Comparison of ENCODE assay signal across 26 cellular contexts in the genomic region with DNA sequence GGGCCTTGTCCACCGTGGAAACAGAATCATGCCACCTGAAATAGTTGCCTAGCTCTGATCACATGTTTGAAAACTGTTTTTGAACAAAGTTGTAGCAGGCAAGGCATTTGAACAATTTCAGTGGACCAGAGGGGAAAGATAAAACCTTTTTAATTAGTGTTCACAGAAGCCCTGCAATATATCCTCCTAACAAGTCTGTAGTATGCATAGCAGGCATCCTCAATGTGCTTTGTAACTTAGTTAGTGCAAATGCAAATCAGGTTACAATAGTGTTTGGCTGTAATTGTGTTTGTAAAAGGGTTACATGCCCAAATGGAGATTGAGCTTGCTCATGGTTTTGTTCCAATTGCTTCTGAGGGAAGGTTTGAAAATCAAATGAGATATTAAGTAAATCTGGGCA.
"Had no signal": no experiment of that assay in that cellular context is flagged by ENCODE, and none has a peak within 500 bp of the region (broad histone marks: within the 10 kb centered on the region; RNA-seq: fewer than 3 reads in every experiment).

No MANE protein-coding gene starts in this region.

- H3K27me3 ChIP-seq: ascending aorta, brain microvascular endothelial cell, cardiac muscle cell had no signal

- H3K4me1 ChIP-seq: ascending aorta had no signal

- H3K4me3 ChIP-seq: ascending aorta, cardiac muscle cell, K562 had no signal

- H3K27ac ChIP-seq: ascending aorta, brain microvascular endothelial cell, cardiac muscle cell, VCaP had no signal

- H3K36me3 Mint-ChIP-seq: activated CD4-positive, alpha-beta memory T cell treated with anti-CD3 and anti-CD28 coated beads for 36 hours; activated naive CD4-positive, alpha-beta T cell treated with anti-CD3 and anti-CD28 coated beads, Interleukin-2, amount 50 U/mL, for 72 hours had no signal

- H3K9me3 ChIP-seq: ascending aorta had no signal

- H3K9me3 Mint-ChIP-seq: activated CD4-positive, alpha-beta memory T cell treated with anti-CD3 and anti-CD28 coated beads for 36 hours; activated CD4-positive, alpha-beta T cell treated with anti-CD3 and anti-CD28 coated beads, Interleukin-2, amount 10 ng/mL, durations not matched to agents 7 days and 5 days; activated naive CD4-positive, alpha-beta T cell treated with anti-CD3 and anti-CD28 coated beads, Interleukin-2, amount 50 U/mL, for 72 hours; activated naive CD8-positive, alpha-beta T cell treated with anti-CD3 and anti-CD28 coated beads, Interleukin-2, amount 50 U/mL, for 24 hours; activated T-cell treated with anti-CD3 and anti-CD28 coated beads, Interleukin-2, amount 50 U/mL, for 4 hours had no signal

- H3K4me1 Mint-ChIP-seq: activated CD4-positive, alpha-beta T cell treated with anti-CD3 and anti-CD28 coated beads, Interleukin-2, amount 10 ng/mL, durations not matched to agents 7 days and 5 days; activated naive CD8-positive, alpha-beta T cell treated with anti-CD3 and anti-CD28 coated beads, Interleukin-2, amount 50 U/mL, for 24 hours had no signal

- H3K27ac Mint-ChIP-seq: activated CD4-positive, alpha-beta memory T cell treated with anti-CD3 and anti-CD28 coated beads for 36 hours; activated CD4-positive, alpha-beta T cell treated with anti-CD3 and anti-CD28 coated beads, Interleukin-2, amount 10 ng/mL, durations not matched to agents 7 days and 5 days; activated naive CD4-positive, alpha-beta T cell treated with anti-CD3 and anti-CD28 coated beads, Interleukin-2, amount 50 U/mL, for 72 hours; activated naive CD8-positive, alpha-beta T cell treated with anti-CD3 and anti-CD28 coated beads, Interleukin-2, amount 50 U/mL, for 24 hours; T-helper 17 cell had no signal

- DNase-seq: activated CD4-positive, alpha-beta memory T cell treated with anti-CD3 and anti-CD28 coated beads for 36 hours; activated CD4-positive, alpha-beta T cell treated with anti-CD3 and anti-CD28 coated beads, Interleukin-2, amount 10 ng/mL, durations not matched to agents 7 days and 5 days; activated CD4-positive, CD25-positive, alpha-beta regulatory T cell; activated CD8-positive, alpha-beta memory T cell treated with anti-CD3 and anti-CD28 coated beads for 24 hours; activated effector memory CD4-positive, alpha-beta T cell treated with anti-CD3 and anti-CD28 coated beads, Interleukin-2, amount 50 U/mL, for 16 hours; activated naive CD4-positive, alpha-beta T cell treated with Interleukin-2 at 50 U/mL for 16 hours; activated naive CD8-positive, alpha-beta T cell treated with anti-CD3 and anti-CD28 coated beads, Interleukin-2, amount 50 U/mL, for 24 hours; activated T-cell treated with anti-CD3 and anti-CD28 coated beads, Interleukin-2, amount 50 U/mL, for 4 hours; amniotic stem cell; brain microvascular endothelial cell; Karpas-422; NCI-H1105 treated with DMSO at 0.1 percent for 48 hours; NCI-H1436 treated with DMSO at 0.1 percent for 48 hours; NCI-H187; NCI-H2081; NCI-H510A treated with DMSO at 0.1 percent for 48 hours; RPMI8226; T-helper 17 cell; T-helper 9 cell had no signal

- H3K4me3 Mint-ChIP-seq: activated CD4-positive, alpha-beta memory T cell treated with anti-CD3 and anti-CD28 coated beads for 36 hours; activated CD4-positive, alpha-beta T cell treated with anti-CD3 and anti-CD28 coated beads, Interleukin-2, amount 10 ng/mL, durations not matched to agents 7 days and 5 days; activated naive CD8-positive, alpha-beta T cell treated with anti-CD3 and anti-CD28 coated beads, Interleukin-2, amount 50 U/mL, for 24 hours; activated T-cell treated with anti-CD3 and anti-CD28 coated beads, Interleukin-2, amount 50 U/mL, for 4 hours; T-helper 17 cell had no signal

- H3K36me3 ChIP-seq: ascending aorta, brain microvascular endothelial cell, cardiac muscle cell had no signal

- FAIRE-seq: K562, TTC549 had no signal

- ATAC-seq: activated naive CD4-positive, alpha-beta T cell treated with anti-CD3 and anti-CD28 coated beads, Interleukin-2, amount 50 U/mL, for 72 hours; activated naive CD8-positive, alpha-beta T cell treated with anti-CD3 and anti-CD28 coated beads, Interleukin-2, amount 50 U/mL, for 24 hours; activated T-cell treated with anti-CD3 and anti-CD28 coated beads, Interleukin-2, amount 50 U/mL, for 4 hours; K562; Right ventricle myocardium inferior; T-helper 17 cell had no signal
